In genomic region chr9:120856700-120857099, GRCh38 we compare ENCODE assay signal across 17 cellular contexts. TPM values are rescaled to one million over a fixed set of nuclear protein-coding genes. Genes with fewer than 3 reads are reported as not detected.
DNase-seq lines count a peak whose midpoint lies in the region; ATAC-seq and TF ChIP-seq lines count a peak whose summit lies in the region.
"Had no signal": no experiment of that assay in that cellular context is flagged by ENCODE, and none has a peak within 500 bp of the region (broad histone marks: within the 10 kb centered on the region; RNA-seq: fewer than 3 reads in every experiment).

No MANE protein-coding gene starts in this region.

- peaks cover 51% of the 10 kb centered on the region for H3K36me3 ChIP-seq in lower lobe of right lung

- TF ChIP-seq CTCF in RWPE1 (conservative IDR thresholded peaks at IDR 0.05; ENCODE audit: low read depth) (no peak), lower lobe of right lung (IDR thresholded peaks at IDR 0.05) (no peak)

- no peaks in the 10 kb centered on the region for H3K27me3 ChIP-seq in lower lobe of right lung (ENCODE audit: low read depth)
- H3K27me3 ChIP-seq: heart left ventricle, vagina had no signal

- no peaks in the 10 kb centered on the region for H3K4me1 ChIP-seq in lower lobe of right lung
- H3K4me1 ChIP-seq: vagina had no signal

- H3K4me3 Mint-ChIP-seq in activated CD4-positive, alpha-beta T cell treated with anti-CD3 and anti-CD28 coated beads for 36 hours = no peak overlapping the region
- H3K4me3 Mint-ChIP-seq: IgD-negative memory B cell; naive B cell; T-helper 2 cell treated with Interferon-gamma antibody and Interleukin-4, amounts not matched to agents 5 μg/mL and 100 μg/mL, for 36 hours had no signal

- H3K4me3 ChIP-seq in lower lobe of right lung = no peak overlapping the region
- H3K4me3 ChIP-seq: heart left ventricle, vagina had no signal

- H3K9me3 ChIP-seq in lower lobe of right lung = no peaks in the 10 kb centered on the region
- H3K9me3 ChIP-seq: heart left ventricle, vagina had no signal

- peaks cover 71% of the 10 kb centered on the region for H3K36me3 Mint-ChIP-seq in activated CD4-positive, alpha-beta T cell treated with anti-CD3 and anti-CD28 coated beads for 36 hours (ENCODE audit: low read depth)
- H3K36me3 Mint-ChIP-seq: naive B cell had no signal

- H3K27me3 Mint-ChIP-seq in activated CD4-positive, alpha-beta T cell treated with anti-CD3 and anti-CD28 coated beads for 36 hours = no peaks in the 10 kb centered on the region
- H3K27me3 Mint-ChIP-seq: IgD-negative memory B cell, naive B cell had no signal

- no peak for DNase-seq in activated CD4-positive, alpha-beta T cell treated with anti-CD3 and anti-CD28 coated beads for 36 hours
- no peak for DNase-seq in activated CD4-positive, alpha-beta T cell treated with anti-CD3 and anti-CD28 coated beads, Interleukin-2, amount 50 U/mL, for 4 hours
- DNase-seq in DMS53 treated with DMSO at 0.1 percent for 48 hours (lab: John Stamatoyannopoulos, UW; ENCODE audit: unreplicated experiment) (peak; percentile 66), RWPE1 (ENCODE audit: low spot score) (no peak), lower lobe of right lung (peak; percentile 50), 8988T (no peak)
- DNase-seq: activated CD4-positive, alpha-beta T cell treated with anti-CD3 and anti-CD28 coated beads for 48 hours; activated naive CD4-positive, alpha-beta T cell treated with anti-CD3 and anti-CD28 coated beads, Interleukin-2, amount 50 U/mL, for 16 hours; DMS79; heart left ventricle; kidney glomerular epithelial cell; naive B cell had no signal

- H3K4me1 Mint-ChIP-seq in activated CD4-positive, alpha-beta T cell treated with anti-CD3 and anti-CD28 coated beads for 36 hours = peaks cover 19% of the 10 kb centered on the region

- intact Hi-C loops in activated CD4-positive, alpha-beta T cell treated with anti-CD3 and anti-CD28 coated beads for 36 hours (cut with DNase I, micrococcal nuclease) = no loop called here
- intact Hi-C loops in lower lobe of right lung (cut with DNase I) = no loop called here

- H3K9me3 Mint-ChIP-seq in activated CD4-positive, alpha-beta T cell treated with anti-CD3 and anti-CD28 coated beads for 36 hours (ENCODE audit: low read depth) = no peaks in the 10 kb centered on the region
- H3K9me3 Mint-ChIP-seq: IgD-negative memory B cell; naive B cell; T-helper 2 cell treated with Interferon-gamma antibody and Interleukin-4, amounts not matched to agents 5 μg/mL and 100 μg/mL, for 36 hours had no signal

- H3K27ac Mint-ChIP-seq in activated CD4-positive, alpha-beta T cell treated with anti-CD3 and anti-CD28 coated beads for 36 hours = peak overlapping the region; percentile 25
- H3K27ac Mint-ChIP-seq: T-helper 2 cell treated with Interferon-gamma antibody and Interleukin-4, amounts not matched to agents 5 μg/mL and 100 μg/mL, for 36 hours had no signal

- POLR2A ChIA-PET in activated CD4-positive, alpha-beta T cell treated with anti-CD3 and anti-CD28 coated beads for 36 hours (lab: Charles Lee) = interaction anchor here (1.0 to 1.3 kb wide), 2 partner anchors 11 to 215 kb away, joined by 3 read pairs; no protein-coding TSS in a partner anchor
- POLR2A ChIA-PET in RWPE1 (lab: Yijun Ruan, JAX; ENCODE audit: low non-redundant PET) = interaction anchor here (0.5 kb wide), 1 partner anchor 20 kb away, joined by 3 read pairs; the partner anchor contains the start of gene PHF19

- H3K27ac ChIP-seq in RWPE1 (peak overlapping the region; percentile 48), lower lobe of right lung (no peak overlapping the region)
- H3K27ac ChIP-seq: vagina had no signal

- CTCF ChIA-PET in activated CD4-positive, alpha-beta T cell treated with anti-CD3 and anti-CD28 coated beads for 36 hours (lab: Charles Lee) = interaction anchor here (1.0 kb wide), 1 partner anchor 9 kb away, joined by 3 read pairs; no protein-coding TSS in a partner anchor
- CTCF ChIA-PET in RWPE1 (lab: Yijun Ruan, JAX) = no interaction called here

- peak; percentile 16 for ATAC-seq in activated CD4-positive, alpha-beta T cell treated with anti-CD3 and anti-CD28 coated beads for 36 hours
- ATAC-seq in lower lobe of right lung (peak in 1 of 2 donors; percentile 47), HG03565 (IDR thresholded peaks at IDR 0.05; ENCODE audit: unreplicated experiment) (no peak), GM21360 (IDR thresholded peaks at IDR 0.05; ENCODE audit: unreplicated experiment) (no peak)

RNA-seq across cellular contexts. Expression of gene PSMD5, which starts 14.0 kb away (rescaled TPM):
- total RNA-seq in activated CD4-positive, alpha-beta T cell treated with anti-CD3 and anti-CD28 coated beads for 36 hours = 10 to 100 TPM; 53.5 to 58.3 TPM
- 34.1 TPM for total RNA-seq in lower lobe of right lung

RNA-seq across cellular contexts. Expression of gene PHF19, which starts 20.3 kb away (rescaled TPM):
- total RNA-seq in activated CD4-positive, alpha-beta T cell treated with anti-CD3 and anti-CD28 coated beads for 36 hours = 100 to 1,000 TPM; 168 to 169 TPM
- total RNA-seq in lower lobe of right lung = 24.4 TPM

Comparison
In these comparisons a context has a peak if more than half of its experiments do, and no peak if none do; other contexts are left out.
1. DNase-seq: peak in DMS53 treated with DMSO at 0.1 percent for 48 hours (single experiment) and lower lobe of right lung (single experiment); none in activated CD4-positive, alpha-beta T cell treated with anti-CD3 and anti-CD28 coated beads for 36 hours (single experiment), activated CD4-positive, alpha-beta T cell treated with anti-CD3 and anti-CD28 coated beads, Interleukin-2, amount 50 U/mL, for 4 hours (0 of 2), RWPE1 (single experiment) and 8988T (single experiment).